31 cellular contexts compared by ENCODE assay signal in the genomic region with DNA sequence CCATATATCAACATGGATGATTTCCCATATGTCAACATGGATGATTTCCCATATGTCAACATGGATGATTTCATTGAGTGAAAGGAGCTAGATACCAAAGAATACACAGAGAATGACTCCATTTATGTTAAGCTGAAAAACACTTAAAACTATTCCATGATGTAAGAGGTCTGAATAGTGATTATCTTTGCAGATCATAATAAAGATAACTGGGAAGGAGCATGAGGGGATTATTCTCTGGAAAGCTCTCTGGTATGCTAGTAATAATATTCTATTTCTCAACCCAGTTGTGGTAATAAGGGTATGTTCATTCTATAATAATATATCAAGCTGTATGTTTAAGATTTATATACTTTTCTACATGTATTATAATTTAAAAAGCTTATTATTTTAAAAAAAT.
"Had no signal": no experiment of that assay in that cellular context is flagged by ENCODE, and none has a peak within 500 bp of the region (broad histone marks: within the 10 kb centered on the region; RNA-seq: fewer than 3 reads in every experiment).

No MANE protein-coding gene starts in this region.

- H3K9me3 Mint-ChIP-seq: activated CD4-positive, alpha-beta memory T cell treated with anti-CD3 and anti-CD28 coated beads, Interleukin-2, amount 10 ng/mL, durations not matched to agents 7 days and 5 days; activated CD4-positive, alpha-beta T cell treated with anti-CD3 and anti-CD28 coated beads, Interleukin-2, amount 10 ng/mL, durations not matched to agents 7 days and 5 days; activated T-helper 17 cell treated with anti-CD3 and anti-CD28 coated beads, Interleukin-2, amount 50 U/mL, for 72 hours; effector memory CD8-positive, alpha-beta T cell; WTC11 had no signal

- H3K4me3 Mint-ChIP-seq: activated CD4-positive, alpha-beta memory T cell treated with anti-CD3 and anti-CD28 coated beads, Interleukin-2, amount 10 ng/mL, durations not matched to agents 7 days and 5 days; activated CD4-positive, alpha-beta T cell treated with anti-CD3 and anti-CD28 coated beads, Interleukin-2, amount 10 ng/mL, durations not matched to agents 7 days and 5 days; activated naive CD8-positive, alpha-beta T cell; activated T-cell treated with anti-CD3 and anti-CD28 coated beads, Interleukin-2, amount 50 U/mL, for 4 hours; activated T-helper 17 cell treated with anti-CD3 and anti-CD28 coated beads, Interleukin-2, amount 50 U/mL, for 72 hours; effector memory CD8-positive, alpha-beta T cell; T-helper 17 cell; T-helper 2 cell treated with Interferon-gamma antibody and Interleukin-4, amounts not matched to agents 5 μg/mL and 100 μg/mL, for 36 hours; WTC11 had no signal

- H3K9me3 ChIP-seq: body of pancreas, esophagus muscularis mucosa, gastroesophageal sphincter had no signal

- DNase-seq: activated CD4-positive, alpha-beta memory T cell treated with anti-CD3 and anti-CD28 coated beads, Interleukin-2, amount 10 ng/mL, durations not matched to agents 7 days and 5 days; activated CD4-positive, alpha-beta T cell treated with anti-CD3 and anti-CD28 coated beads for 1 hour; activated CD4-positive, alpha-beta T cell treated with anti-CD3 and anti-CD28 coated beads for 4 hours; activated CD4-positive, alpha-beta T cell treated with anti-CD3 and anti-CD28 coated beads, Interleukin-2, amount 10 ng/mL, durations not matched to agents 7 days and 5 days; activated CD4-positive, alpha-beta T cell treated with anti-CD3 and anti-CD28 coated beads, Interleukin-2, amount 50 U/mL, for 4 hours; activated effector memory CD4-positive, alpha-beta T cell treated with Interleukin-2 at 50 U/mL for 16 hours; activated gamma-delta T cell treated with Interleukin-2 at 50 U/mL for 16 hours; activated naive CD4-positive, alpha-beta T cell treated with anti-CD3 and anti-CD28 coated beads, Interleukin-2, amount 50 U/mL, for 16 hours; activated naive CD4-positive, alpha-beta T cell treated with Interleukin-2 at 50 U/mL for 16 hours; activated T-cell treated with anti-CD3 and anti-CD28 coated beads, Interleukin-2, amount 50 U/mL, for 4 hours; amygdala; aorta; body of pancreas; caudate nucleus; cortex of kidney; dermis blood vessel endothelial cell; effector CD4-positive, alpha-beta T cell; effector memory CD8-positive, alpha-beta T cell; erythroblast; foreskin melanocyte; head of caudate nucleus; T-helper 1 cell; T-helper 17 cell; T1000 had no signal

- ATAC-seq: activated T-cell treated with anti-CD3 and anti-CD28 coated beads, Interleukin-2, amount 50 U/mL, for 4 hours; activated T-helper 17 cell treated with anti-CD3 and anti-CD28 coated beads, Interleukin-2, amount 50 U/mL, for 72 hours; body of pancreas; effector memory CD8-positive, alpha-beta T cell; gastroesophageal sphincter; T-helper 17 cell; WTC11 had no signal

- H3K4me1 Mint-ChIP-seq: WTC11 had no signal

- H3K4me3 ChIP-seq: body of pancreas, esophagus muscularis mucosa, gastroesophageal sphincter had no signal

- H3K36me3 ChIP-seq: esophagus muscularis mucosa, gastroesophageal sphincter had no signal

- H3K27ac Mint-ChIP-seq: activated CD4-positive, alpha-beta memory T cell treated with anti-CD3 and anti-CD28 coated beads, Interleukin-2, amount 10 ng/mL, durations not matched to agents 7 days and 5 days; activated CD4-positive, alpha-beta T cell treated with anti-CD3 and anti-CD28 coated beads, Interleukin-2, amount 10 ng/mL, durations not matched to agents 7 days and 5 days; activated naive CD8-positive, alpha-beta T cell; activated T-helper 17 cell treated with anti-CD3 and anti-CD28 coated beads, Interleukin-2, amount 50 U/mL, for 72 hours; effector memory CD8-positive, alpha-beta T cell; T-helper 17 cell; T-helper 2 cell treated with Interferon-gamma antibody and Interleukin-4, amounts not matched to agents 5 μg/mL and 100 μg/mL, for 36 hours; WTC11 had no signal

- H3K36me3 Mint-ChIP-seq: WTC11 had no signal

- H3K27me3 ChIP-seq: body of pancreas, esophagus muscularis mucosa, gastroesophageal sphincter had no signal

- H3K27me3 Mint-ChIP-seq: activated CD4-positive, alpha-beta memory T cell treated with anti-CD3 and anti-CD28 coated beads, Interleukin-2, amount 10 ng/mL, durations not matched to agents 7 days and 5 days; activated CD4-positive, alpha-beta T cell treated with anti-CD3 and anti-CD28 coated beads, Interleukin-2, amount 10 ng/mL, durations not matched to agents 7 days and 5 days; activated naive CD8-positive, alpha-beta T cell; activated T-helper 17 cell treated with anti-CD3 and anti-CD28 coated beads, Interleukin-2, amount 50 U/mL, for 72 hours; effector memory CD8-positive, alpha-beta T cell; T-helper 17 cell had no signal

- H3K27ac ChIP-seq: body of pancreas, esophagus muscularis mucosa, gastroesophageal sphincter, VCaP had no signal
